In the genomic region with DNA sequence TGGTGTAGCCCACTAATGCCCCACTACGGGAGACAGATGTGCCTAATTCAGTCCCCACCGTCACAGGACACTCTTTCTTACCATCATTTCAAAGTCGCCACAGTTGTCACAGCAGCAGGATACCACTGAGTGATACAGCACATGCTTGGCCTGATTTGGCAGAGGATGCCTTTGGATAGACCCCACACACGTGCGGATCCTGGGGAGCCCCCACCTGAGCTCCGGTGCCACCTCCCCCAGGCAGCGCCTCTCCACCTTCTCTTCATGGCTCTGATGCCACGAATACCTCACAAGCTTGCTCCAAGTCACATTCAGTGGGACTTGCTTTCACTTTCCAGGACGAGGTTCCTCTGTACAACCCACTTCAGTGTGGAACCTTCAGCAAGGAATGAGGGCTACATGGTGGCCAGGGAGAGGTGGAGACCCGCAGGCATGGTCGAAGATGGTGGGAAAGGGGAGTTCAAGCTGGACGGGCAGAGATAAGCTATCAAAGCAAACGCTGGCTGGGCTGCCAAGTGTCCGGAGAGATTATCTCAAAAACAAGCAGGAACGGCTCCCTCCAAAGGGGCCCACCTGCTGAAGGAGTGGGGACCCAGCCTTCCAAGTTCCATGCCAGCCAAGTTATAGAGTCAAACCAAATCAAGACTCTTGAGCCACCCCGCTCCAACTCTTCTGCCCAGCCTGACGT, we compare ENCODE assay signal across 1 cellular context.
TF ChIP-seq lines count a peak whose summit lies in the region.

No MANE protein-coding gene starts in this region.

TF ChIP-seq in H1, 55 proteins besides CTCF, POLR2A, EP300 and RAD21:
- TF ChIP-seq SAP30 (IDR thresholded peaks at IDR 0.05; ENCODE audit: insufficient read depth, insufficient replicate concordance, low read length) = no peak
